ENCODE assay signal across 14 cellular contexts in the genomic region with DNA sequence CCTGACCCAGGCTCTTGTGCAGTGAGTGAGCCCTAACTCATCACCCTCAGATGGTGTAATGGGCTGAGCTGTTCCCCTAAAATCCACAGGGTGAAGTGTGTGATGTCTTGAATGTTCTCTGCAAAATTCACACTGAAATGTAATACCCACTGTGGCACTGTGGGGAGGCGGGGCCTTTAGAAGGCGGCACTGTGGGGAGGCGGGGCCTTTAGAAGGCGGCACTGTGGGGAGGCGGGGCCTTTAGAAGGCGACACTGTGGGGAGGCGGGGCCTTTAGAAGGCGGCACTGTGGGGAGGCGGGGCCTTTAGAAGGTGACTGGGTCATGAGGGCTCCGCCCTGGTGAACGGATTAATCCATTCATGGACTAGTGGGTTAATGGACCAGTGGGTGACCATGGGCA. TPM values are rescaled to one million over a fixed set of nuclear protein-coding genes. Genes with fewer than 3 reads are reported as not detected.
DNase-seq lines count a peak whose midpoint lies in the region; ATAC-seq, FAIRE-seq and TF ChIP-seq lines count a peak whose summit lies in the region.
"Had no signal": no experiment of that assay in that cellular context is flagged by ENCODE, and none has a peak within 500 bp of the region (broad histone marks: within the 10 kb centered on the region; RNA-seq: fewer than 3 reads in every experiment).

No MANE protein-coding gene starts in this region.

- TF ChIP-seq RAD21 in K562 (CRISPR knock-in tag; conservative IDR thresholded peaks at IDR 0.05 in 1 of 2, IDR thresholded peaks at IDR 0.05 in 1 of 2): no peak

- H3K4me3 ChIP-seq in PC-3 (ENCODE audit: low read length) (no peak overlapping the region), K562 (no peak overlapping the region), upper lobe of left lung (no peak overlapping the region), body of pancreas (no peak overlapping the region)
- H3K4me3 ChIP-seq: dorsolateral prefrontal cortex, MG63 had no signal

- no peak overlapping the region for H3K4me3 Mint-ChIP-seq in activated naive CD4-positive, alpha-beta T cell treated with anti-CD3 and anti-CD28 coated beads for 36 hours
- H3K4me3 Mint-ChIP-seq: activated naive CD8-positive, alpha-beta T cell; HFFc6 had no signal

- no peaks in the 10 kb centered on the region for H3K9me2 ChIP-seq in PC-3 (replicated peaks; ENCODE audit: low read length)

- no peak overlapping the region for H3K9ac ChIP-seq in PC-3 (ENCODE audit: low read length)
- H3K9ac ChIP-seq in K562 (ENCODE audit: insufficient read depth in 1 of 2, low read depth in 2 of 2, low read length in 2 of 2): peak overlapping the region in 1 of 2 experiments; percentile 77; a peak in 2 of 4 replicates

- H3K36me3 Mint-ChIP-seq in activated naive CD4-positive, alpha-beta T cell treated with anti-CD3 and anti-CD28 coated beads for 36 hours (ENCODE audit: low read depth): peaks cover 22% of the 10 kb centered on the region

- H3F3A ChIP-seq in PC-3 (ENCODE audit: low read length, unreplicated experiment): no peaks in the 10 kb centered on the region

- intact Hi-C loops in activated naive CD4-positive, alpha-beta T cell treated with anti-CD3 and anti-CD28 coated beads for 36 hours (cut with micrococcal nuclease): no loop called here
- intact Hi-C loops in PC-3 (cut with micrococcal nuclease): no loop called here
- intact Hi-C loops in K562 (cut with micrococcal nuclease): no loop called here
- intact Hi-C loops in body of pancreas (cut with DNase I): no loop called here

- H3K27ac ChIP-seq in PC-3 (ENCODE audit: low read length) (no peak overlapping the region), K562 (ENCODE audit: extremely low read depth, low read depth, low read length) (0 out of 3 replicates have a peak overlapping the region, but pooled peaks have one; percentile 41), upper lobe of left lung (no peak overlapping the region), body of pancreas (no peak overlapping the region)

- no peak overlapping the region for H3K4me2 ChIP-seq in PC-3 (ENCODE audit: low read length)
- H3K4me2 ChIP-seq in K562 (ENCODE audit: insufficient read depth, low read length): no peak overlapping the region; the same call in 1 of the 2 replicates

- H3K36me3 ChIP-seq in PC-3 (ENCODE audit: low read depth, low read length) (no peaks in the 10 kb centered on the region; the same call in 1 of the 2 replicates), K562 (ENCODE audit: control insufficient read depth, insufficient read depth, low read length) (peaks cover 60% of the 10 kb centered on the region), upper lobe of left lung (peaks cover 0 to 21% (median 10%) of the 10 kb centered on the region in 4 donors), body of pancreas (replicated peaks in 1 of 2; ENCODE audit: insufficient read depth in 1 of 2, low read depth in 2 of 2) (no peaks in the 10 kb centered on the region)

- no peaks in the 10 kb centered on the region for H3K4me1 ChIP-seq in PC-3 (ENCODE audit: insufficient read depth, low read length)
- H3K4me1 ChIP-seq in K562 (replicated peaks in 1 of 2; ENCODE audit: control insufficient read depth in 2 of 2, insufficient read depth in 2 of 2, low read length in 2 of 2): peaks cover 29 to 56% of the 10 kb centered on the region in 2 experiments; a peak in 4 of 5 replicates
- no peaks in the 10 kb centered on the region for H3K4me1 ChIP-seq in upper lobe of left lung
- H3K4me1 ChIP-seq in body of pancreas: peaks cover 18% of the 10 kb centered on the region

- POLR2A ChIA-PET in PC-3 (lab: Charles Lee; ENCODE audit: unreplicated experiment): no interaction called here
- POLR2A ChIA-PET in K562 (lab: Yijun Ruan, JAX): interaction anchor here (0.7 kb wide), 1 partner anchor 22 kb away, joined by 3 read pairs; no protein-coding TSS in a partner anchor

- no peak for TF ChIP-seq EP300 in K562 (IDR thresholded peaks at IDR 0.05; ENCODE audit: low read length)
- no peak for TF ChIP-seq EP300 in upper lobe of left lung (IDR thresholded peaks at IDR 0.05)

- peaks cover 20% of the 10 kb centered on the region for H3K9me1 ChIP-seq in K562 (ENCODE audit: control insufficient read depth, insufficient read depth, low read length)

- H3K9me3 ChIP-seq in PC-3 (ENCODE audit: low read length) (no peaks in the 10 kb centered on the region), K562 (replicated peaks; ENCODE audit: control insufficient read depth, insufficient read depth, low read depth, low read length) (no peaks in the 10 kb centered on the region), upper lobe of left lung (no peaks in the 10 kb centered on the region), body of pancreas (no peaks in the 10 kb centered on the region)
- H3K9me3 ChIP-seq: MG63 had no signal

- DNase-seq in activated naive CD4-positive, alpha-beta T cell treated with Interleukin-2 at 50 U/mL for 16 hours: peak; percentile 16
- DNase-seq in activated naive CD4-positive, alpha-beta T cell treated with anti-CD3 and anti-CD28 coated beads for 36 hours: no peak
- DNase-seq in PC-3: no peak
- DNase-seq in K562 (ENCODE audit: extremely low read depth in 1 of 4, low spot score in 3 of 4): peak; percentile 74 to 91 (median 78)
- DNase-seq in stimulated activated naive CD8-positive, alpha-beta T cell treated with anti-CD3 and anti-CD28 coated beads, Interleukin-15, Interleukin-2, amounts not matched to agents 100 U/mL and 50 U/mL, for 24 hours: peak; percentile 37
- DNase-seq in upper lobe of left lung: no peak
- DNase-seq in body of pancreas: no peak
- DNase-seq: C1 segment of cervical spinal cord, dorsolateral prefrontal cortex, HFFc6, MG63, NCI-H774 had no signal

- ATAC-seq in PC-3 (peak; percentile 42), K562 (peak; percentile 91), upper lobe of left lung (ENCODE audit: low FRiP score in 2 of 2) (no peak), body of pancreas (no peak), GM21447 (IDR thresholded peaks at IDR 0.05; ENCODE audit: unreplicated experiment) (no peak)
- peak; percentile 26 for ATAC-seq in stimulated activated naive CD8-positive, alpha-beta T cell treated with anti-CD3 and anti-CD28 coated beads, Interleukin-15, Interleukin-2, amounts not matched to agents 100 U/mL and 50 U/mL, for 24 hours

- no peak overlapping the region for H3K27ac Mint-ChIP-seq in activated naive CD4-positive, alpha-beta T cell treated with anti-CD3 and anti-CD28 coated beads for 36 hours
- H3K27ac Mint-ChIP-seq: activated naive CD8-positive, alpha-beta T cell; HFFc6 had no signal

- no peaks in the 10 kb centered on the region for H3K4me1 Mint-ChIP-seq in activated naive CD4-positive, alpha-beta T cell treated with anti-CD3 and anti-CD28 coated beads for 36 hours (ENCODE audit: low read depth)

- TF ChIP-seq CTCF in PC-3 (conservative IDR thresholded peaks at IDR 0.05; ENCODE audit: low read depth, low read length) (no peak), K562 (IDR thresholded peaks at IDR 0.05 in 2 of 3, conservative IDR thresholded peaks at IDR 0.05 in 1 of 3; ENCODE audit: insufficient read depth in 2 of 3, low read depth in 1 of 3, low read length in 3 of 3) (no peak), upper lobe of left lung (IDR thresholded peaks at IDR 0.05) (no peak), body of pancreas (IDR thresholded peaks at IDR 0.05) (no peak)

- FAIRE-seq in K562 (lab: Jason Lieb, UNC): peak; percentile 83

- no peaks in the 10 kb centered on the region for H3K27me3 Mint-ChIP-seq in activated naive CD4-positive, alpha-beta T cell treated with anti-CD3 and anti-CD28 coated beads for 36 hours (ENCODE audit: low read depth)
- H3K27me3 Mint-ChIP-seq: activated naive CD8-positive, alpha-beta T cell had no signal

- no peaks in the 10 kb centered on the region for H3K9me3 Mint-ChIP-seq in activated naive CD4-positive, alpha-beta T cell treated with anti-CD3 and anti-CD28 coated beads for 36 hours
- H3K9me3 Mint-ChIP-seq: HFFc6 had no signal

- H3K79me2 ChIP-seq in PC-3 (ENCODE audit: low read length) (no peaks in the 10 kb centered on the region), K562 (ENCODE audit: control insufficient read depth, insufficient read depth, low read length) (no peaks in the 10 kb centered on the region)

- TF ChIP-seq POLR2A in K562 (conservative IDR thresholded peaks at IDR 0.05): no peak
- no peak for TF ChIP-seq POLR2A in upper lobe of left lung (IDR thresholded peaks at IDR 0.05)
- no peak for TF ChIP-seq POLR2A in body of pancreas (IDR thresholded peaks at IDR 0.05)

- H4K20me1 ChIP-seq in PC-3 (ENCODE audit: low read length) (no peaks in the 10 kb centered on the region), K562 (replicated peaks; ENCODE audit: control insufficient read depth, insufficient read depth, low read length) (peaks cover 25% of the 10 kb centered on the region)

- 3% methylated on average over 4 of the region's 11 CpGs for WGBS in K562 (ENCODE audit: insufficient coverage, low coverage, missing lambda C conversion rate)
- WGBS in upper lobe of left lung, 2 donors: 92 to 93% methylated on average over 11 of the region's 11 CpGs
- 92 to 93% methylated on average over 11 of the region's 11 CpGs for WGBS in body of pancreas, 2 donors

- CTCF ChIA-PET in activated naive CD4-positive, alpha-beta T cell treated with anti-CD3 and anti-CD28 coated beads for 36 hours (lab: Charles Lee): no interaction called here
- CTCF ChIA-PET in PC-3 (lab: Charles Lee) (no interaction called here), K562 (lab: Yijun Ruan, JAX; ENCODE audit: low intra/inter-chr PET ratio) (interaction anchor here (0.6 kb wide), 1 partner anchor 34 kb away, joined by 6 read pairs; no protein-coding TSS in a partner anchor)

- in situ Hi-C loops in K562 (cut with MboI): no loop called here

- H3K27me3 ChIP-seq in PC-3 (ENCODE audit: low read length): no peaks in the 10 kb centered on the region
- no peaks in the 10 kb centered on the region for H3K27me3 ChIP-seq in K562 (ENCODE audit: control insufficient read depth in 2 of 2, insufficient read depth in 2 of 2, low read length in 2 of 2)
- no peaks in the 10 kb centered on the region for H3K27me3 ChIP-seq in upper lobe of left lung
- H3K27me3 ChIP-seq in body of pancreas: no peaks in the 10 kb centered on the region
- H3K27me3 ChIP-seq: dorsolateral prefrontal cortex, MG63 had no signal

- BruUV-seq in PC-3 (replicated peaks; lab: Mats Ljungman, UMichigan) (no TSS peak), K562 (replicated peaks; lab: Mats Ljungman, UMichigan) (no TSS peak)

- no peak overlapping the region for H2AFZ ChIP-seq in PC-3 (ENCODE audit: low read length)
- H2AFZ ChIP-seq in K562 (ENCODE audit: low read depth, low read length): no peak overlapping the region

RNA-seq across cellular contexts. Expression of gene CHID1, which starts 33.0 kb away (rescaled TPM):
- 10 to 100 TPM; 51.8 to 56.3 TPM for total RNA-seq in activated naive CD4-positive, alpha-beta T cell treated with anti-CD3 and anti-CD28 coated beads for 36 hours
- total RNA-seq in PC-3 (2014; rRNA removed) (70.2 and 116 TPM in 2 replicates), K562 (2014; rRNA removed) (39.8 and 54.6 TPM in 2 replicates), K562 (2014; rRNA removed; fragmentation: Illumina TruSeq; extraction: Trizol) (14.2 and 22.4 TPM in 2 replicates), K562 (2015; rRNA removed; fragmentation: Illumina TruSeq; extraction: Trizol) (35.6 and 35.8 TPM in 2 replicates), K562 (2021) (108 and 114 TPM in 2 replicates), upper lobe of left lung (100 to 1,000 TPM in 1 of 6 donors, 10 to 100 TPM in 5; 34.6 to 144 (median 59.1) TPM), body of pancreas (10 to 100 TPM; 39.4 to 81.4 TPM)
- 131 and 294 TPM in 2 replicates for total RNA-seq in K562 (2011; cell fraction: chromatin; rRNA removed; ENCODE audit: low replicate concordance)
- total RNA-seq in K562 (2011; cell fraction: nucleolus; rRNA removed): 219 and 240 TPM in 2 replicates
- total RNA-seq in K562 (2011; cell fraction: nucleoplasm; rRNA removed): 152 and 195 TPM in 2 replicates
- polyA plus RNA-seq in K562 (2011; rRNA removed) (46.0 and 56.3 TPM in 2 replicates), K562 (2014; fragmentation: Illumina TruSeq; extraction: Trizol) (67.7 and 81.6 TPM in 2 replicates), K562 (2014; fragmentation: Nextera tagmentation; extraction: Ambion mirVana) (10 to 100 TPM; 15.1 to 29.6 TPM), K562 (2014; rRNA removed) (57.8 and 70.5 TPM in 2 replicates)
- polyA plus RNA-seq in K562 (2011; cell fraction: cytosol; rRNA removed): 80.3 and 118 TPM in 2 replicates
- polyA plus RNA-seq in K562 (2011; cell fraction: nucleus; rRNA removed): 57.2 and 75.5 TPM in 2 replicates
- polyA plus RNA-seq in K562 (2012): 82.8 and 102 TPM in 2 replicates
- 48.8 and 59.6 TPM in 2 replicates for polyA minus RNA-seq in K562 (2011; rRNA and poly(A)+ RNA removed)
- polyA minus RNA-seq in K562 (2011; cell fraction: cytosol; rRNA and poly(A)+ RNA removed): 54.2 and 58.6 TPM in 2 replicates
- polyA minus RNA-seq in K562 (2011; cell fraction: nucleus; rRNA and poly(A)+ RNA removed): 29.0 and 29.1 TPM in 2 replicates

RNA-seq across cellular contexts. Expression of gene TSPAN4, which starts 34.9 kb away (rescaled TPM):
- total RNA-seq in activated naive CD4-positive, alpha-beta T cell treated with anti-CD3 and anti-CD28 coated beads for 36 hours: 1 to 10 TPM; 5.0 to 6.3 TPM
- total RNA-seq in PC-3 (2014; rRNA removed) (121 and 138 TPM in 2 replicates), K562 (2014; rRNA removed) (23.1 and 40.5 TPM in 2 replicates), K562 (2014; rRNA removed; fragmentation: Illumina TruSeq; extraction: Trizol) (2.3 and 3.8 TPM in 2 replicates), K562 (2015; rRNA removed; fragmentation: Illumina TruSeq; extraction: Trizol) (15.7 and 16.7 TPM in 2 replicates), K562 (2021) (27.6 and 28.3 TPM in 2 replicates), upper lobe of left lung (100 to 1,000 TPM in 5 of 6 donors, 10 to 100 TPM in 1; 91.3 to 181 (median 169) TPM), body of pancreas (10 to 100 TPM; 44.9 to 87.7 TPM)
- total RNA-seq in K562 (2011; cell fraction: chromatin; rRNA removed; ENCODE audit: low replicate concordance): 19.4 and 74.3 TPM in 2 replicates
- 78.6 and 92.9 TPM in 2 replicates for total RNA-seq in K562 (2011; cell fraction: nucleolus; rRNA removed)
- 32.7 and 41.1 TPM in 2 replicates for total RNA-seq in K562 (2011; cell fraction: nucleoplasm; rRNA removed)
- polyA plus RNA-seq in K562 (2011; rRNA removed) (21.5 and 42.1 TPM in 2 replicates), K562 (2014; fragmentation: Illumina TruSeq; extraction: Trizol) (5.6 and 19.8 TPM in 2 replicates), K562 (2014; fragmentation: Nextera tagmentation; extraction: Ambion mirVana) (1 to 10 TPM in 1 of 2 experiments, under 1 TPM in 1; 0.07 to 2.4 TPM), K562 (2014; rRNA removed) (31.0 and 33.0 TPM in 2 replicates)
- polyA plus RNA-seq in K562 (2011; cell fraction: cytosol; rRNA removed): 46.2 and 103 TPM in 2 replicates
- polyA plus RNA-seq in K562 (2011; cell fraction: nucleus; rRNA removed): 108 and 187 TPM in 2 replicates
- 26.1 and 35.7 TPM in 2 replicates for polyA plus RNA-seq in K562 (2012)
- 6.9 and 10.4 TPM in 2 replicates for polyA minus RNA-seq in K562 (2011; rRNA and poly(A)+ RNA removed)
- 27.9 and 34.5 TPM in 2 replicates for polyA minus RNA-seq in K562 (2011; cell fraction: cytosol; rRNA and poly(A)+ RNA removed)
- polyA minus RNA-seq in K562 (2011; cell fraction: nucleus; rRNA and poly(A)+ RNA removed): 18.6 and 21.2 TPM in 2 replicates

RNA-seq across cellular contexts. Expression of gene POLR2L, which starts 35.2 kb away (rescaled TPM):
- 10 to 100 TPM; 68.1 to 68.2 TPM for total RNA-seq in activated naive CD4-positive, alpha-beta T cell treated with anti-CD3 and anti-CD28 coated beads for 36 hours
- 661 and 1,148 TPM in 2 replicates for total RNA-seq in PC-3 (2014; rRNA removed)
- 11.3 and 43.7 TPM in 2 replicates for total RNA-seq in K562 (2011; cell fraction: chromatin; rRNA removed; ENCODE audit: low replicate concordance)
- 55.9 and 78.4 TPM in 2 replicates for total RNA-seq in K562 (2011; cell fraction: nucleolus; rRNA removed)
- 39.7 and 45.6 TPM in 2 replicates for total RNA-seq in K562 (2011; cell fraction: nucleoplasm; rRNA removed)
- 688 and 1,043 TPM in 2 replicates for total RNA-seq in K562 (2014; rRNA removed)
- total RNA-seq in K562 (2014; rRNA removed; fragmentation: Illumina TruSeq; extraction: Trizol): 21.4 and 38.3 TPM in 2 replicates
- 170 and 171 TPM in 2 replicates for total RNA-seq in K562 (2015; rRNA removed; fragmentation: Illumina TruSeq; extraction: Trizol)
- 217 and 237 TPM in 2 replicates for total RNA-seq in K562 (2021)
- 40.7 and 91.6 TPM in 2 replicates for polyA plus RNA-seq in K562 (2011; rRNA removed)
- polyA plus RNA-seq in K562 (2011; cell fraction: cytosol; rRNA removed): 76.1 and 201 TPM in 2 replicates
- 112 and 200 TPM in 2 replicates for polyA plus RNA-seq in K562 (2011; cell fraction: nucleus; rRNA removed)
- polyA plus RNA-seq in K562 (2012): 226 and 569 TPM in 2 replicates
- 48.1 and 191 TPM in 2 replicates for polyA plus RNA-seq in K562 (2014; fragmentation: Illumina TruSeq; extraction: Trizol)
- 100 to 1,000 TPM in 1 of 2 experiments, 10 to 100 TPM in 1; 97.7 to 108 TPM for polyA plus RNA-seq in K562 (2014; fragmentation: Nextera tagmentation; extraction: Ambion mirVana)
- polyA plus RNA-seq in K562 (2014; rRNA removed): 350 and 635 TPM in 2 replicates
- 35.2 and 74.3 TPM in 2 replicates for polyA minus RNA-seq in K562 (2011; rRNA and poly(A)+ RNA removed)
- polyA minus RNA-seq in K562 (2011; cell fraction: cytosol; rRNA and poly(A)+ RNA removed): 127 and 132 TPM in 2 replicates
- 29.1 and 33.3 TPM in 2 replicates for polyA minus RNA-seq in K562 (2011; cell fraction: nucleus; rRNA and poly(A)+ RNA removed)
- total RNA-seq in upper lobe of left lung: 100 to 1,000 TPM in 3 of 6 donors, 10 to 100 TPM in 3; 34.1 to 168 (median 102) TPM
- total RNA-seq in body of pancreas: 10 to 100 TPM; 33.5 to 83.4 TPM

RNA-seq across cellular contexts. Expression of gene CD151, which starts 44.8 kb away (rescaled TPM):
- total RNA-seq in activated naive CD4-positive, alpha-beta T cell treated with anti-CD3 and anti-CD28 coated beads for 36 hours: 10 to 100 TPM; 16.3 to 18.1 TPM
- 469 and 490 TPM in 2 replicates for total RNA-seq in PC-3 (2014; rRNA removed)
- total RNA-seq in K562 (2011; cell fraction: chromatin; rRNA removed; ENCODE audit: low replicate concordance): 104 and 449 TPM in 2 replicates
- 583 and 614 TPM in 2 replicates for total RNA-seq in K562 (2011; cell fraction: nucleolus; rRNA removed)
- 235 and 299 TPM in 2 replicates for total RNA-seq in K562 (2011; cell fraction: nucleoplasm; rRNA removed)
- 141 and 185 TPM in 2 replicates for total RNA-seq in K562 (2014; rRNA removed)
- 40.0 and 65.9 TPM in 2 replicates for total RNA-seq in K562 (2014; rRNA removed; fragmentation: Illumina TruSeq; extraction: Trizol)
- total RNA-seq in K562 (2015; rRNA removed; fragmentation: Illumina TruSeq; extraction: Trizol): 121 and 140 TPM in 2 replicates
- total RNA-seq in K562 (2021): 187 and 189 TPM in 2 replicates
- polyA plus RNA-seq in K562 (2011; rRNA removed): 179 and 218 TPM in 2 replicates
- 332 and 568 TPM in 2 replicates for polyA plus RNA-seq in K562 (2011; cell fraction: cytosol; rRNA removed)
- 363 and 514 TPM in 2 replicates for polyA plus RNA-seq in K562 (2011; cell fraction: nucleus; rRNA removed)
- 181 and 228 TPM in 2 replicates for polyA plus RNA-seq in K562 (2012)
- 95.6 and 190 TPM in 2 replicates for polyA plus RNA-seq in K562 (2014; fragmentation: Illumina TruSeq; extraction: Trizol)
- 1 to 10 TPM; 2.3 to 6.5 TPM for polyA plus RNA-seq in K562 (2014; fragmentation: Nextera tagmentation; extraction: Ambion mirVana)
- polyA plus RNA-seq in K562 (2014; rRNA removed): 187 and 238 TPM in 2 replicates
- 64.7 and 146 TPM in 2 replicates for polyA minus RNA-seq in K562 (2011; rRNA and poly(A)+ RNA removed)
- 86.1 and 96.6 TPM in 2 replicates for polyA minus RNA-seq in K562 (2011; cell fraction: cytosol; rRNA and poly(A)+ RNA removed)
- 94.5 and 98.4 TPM in 2 replicates for polyA minus RNA-seq in K562 (2011; cell fraction: nucleus; rRNA and poly(A)+ RNA removed)
- 100 to 1,000 TPM; 179 to 545 (median 421) TPM for total RNA-seq in upper lobe of left lung
- 100 to 1,000 TPM; 152 to 282 TPM for total RNA-seq in body of pancreas

RNA-seq across cellular contexts. Expression of gene AP2A2, which starts 48.1 kb away (rescaled TPM):
- total RNA-seq in activated naive CD4-positive, alpha-beta T cell treated with anti-CD3 and anti-CD28 coated beads for 36 hours: 10 to 100 TPM; 34.6 to 36.6 TPM
- 29.6 and 42.8 TPM in 2 replicates for total RNA-seq in PC-3 (2014; rRNA removed)
- 125 and 255 TPM in 2 replicates for total RNA-seq in K562 (2011; cell fraction: chromatin; rRNA removed; ENCODE audit: low replicate concordance)
- total RNA-seq in K562 (2011; cell fraction: nucleolus; rRNA removed): 84.6 and 90.9 TPM in 2 replicates
- total RNA-seq in K562 (2011; cell fraction: nucleoplasm; rRNA removed): 84.5 and 112 TPM in 2 replicates
- total RNA-seq in K562 (2014; rRNA removed): 8.1 and 11.0 TPM in 2 replicates
- total RNA-seq in K562 (2014; rRNA removed; fragmentation: Illumina TruSeq; extraction: Trizol): 11.9 and 16.2 TPM in 2 replicates
- total RNA-seq in K562 (2015; rRNA removed; fragmentation: Illumina TruSeq; extraction: Trizol): 19.8 and 22.8 TPM in 2 replicates
- total RNA-seq in K562 (2021): 26.2 and 33.3 TPM in 2 replicates
- 27.7 and 30.6 TPM in 2 replicates for polyA plus RNA-seq in K562 (2011; rRNA removed)
- polyA plus RNA-seq in K562 (2011; cell fraction: cytosol; rRNA removed): 20.2 and 29.9 TPM in 2 replicates
- polyA plus RNA-seq in K562 (2011; cell fraction: nucleus; rRNA removed): 82.5 and 86.1 TPM in 2 replicates
- 31.2 and 48.0 TPM in 2 replicates for polyA plus RNA-seq in K562 (2012)
- polyA plus RNA-seq in K562 (2014; fragmentation: Illumina TruSeq; extraction: Trizol): 29.5 and 41.7 TPM in 2 replicates
- polyA plus RNA-seq in K562 (2014; fragmentation: Nextera tagmentation; extraction: Ambion mirVana): 1 to 10 TPM in 1 of 2 experiments, under 1 TPM in 1; 0.69 to 1.3 TPM
- 15.2 and 16.7 TPM in 2 replicates for polyA plus RNA-seq in K562 (2014; rRNA removed)
- 21.8 and 29.8 TPM in 2 replicates for polyA minus RNA-seq in K562 (2011; rRNA and poly(A)+ RNA removed)
- polyA minus RNA-seq in K562 (2011; cell fraction: cytosol; rRNA and poly(A)+ RNA removed): 76.6 and 78.5 TPM in 2 replicates
- 26.1 and 39.5 TPM in 2 replicates for polyA minus RNA-seq in K562 (2011; cell fraction: nucleus; rRNA and poly(A)+ RNA removed)
- 100 to 1,000 TPM in 3 of 6 donors, 10 to 100 TPM in 3; 55.7 to 273 (median 103) TPM for total RNA-seq in upper lobe of left lung
- total RNA-seq in body of pancreas: 10 to 100 TPM; 40.7 to 77.8 TPM

Comparison
In these comparisons a context has a peak if more than half of its experiments do, and no peak if none do; other contexts are left out.
1. DNase-seq: peak in activated naive CD4-positive, alpha-beta T cell treated with Interleukin-2 at 50 U/mL for 16 hours (single experiment), K562 (4 of 4) and stimulated activated naive CD8-positive, alpha-beta T cell treated with anti-CD3 and anti-CD28 coated beads, Interleukin-15, Interleukin-2, amounts not matched to agents 100 U/mL and 50 U/mL, for 24 hours (single experiment); none in activated naive CD4-positive, alpha-beta T cell treated with anti-CD3 and anti-CD28 coated beads for 36 hours (single experiment), PC-3 (single experiment), upper lobe of left lung (0 of 2) and body of pancreas (0 of 4).
2. ATAC-seq: peak in PC-3 (single experiment), K562 (single experiment) and stimulated activated naive CD8-positive, alpha-beta T cell treated with anti-CD3 and anti-CD28 coated beads, Interleukin-15, Interleukin-2, amounts not matched to agents 100 U/mL and 50 U/mL, for 24 hours (single experiment); none in upper lobe of left lung (0 of 2), body of pancreas (single experiment) and GM21447 (single experiment).